1 cellular context compared by ENCODE assay signal in genomic region chr9:93159601-93160418, GRCh38.
A peak's percentile ranks its signal among the peaks of the same experiment; 100 is the strongest.
TF ChIP-seq lines count a peak whose summit lies in the region.

No MANE protein-coding gene starts in this region.

TF ChIP-seq in HepG2, 621 proteins besides CTCF, POLR2A, EP300 and RAD21 (continued from another document and continues in another):
- TF ChIP-seq, protein P1, sequence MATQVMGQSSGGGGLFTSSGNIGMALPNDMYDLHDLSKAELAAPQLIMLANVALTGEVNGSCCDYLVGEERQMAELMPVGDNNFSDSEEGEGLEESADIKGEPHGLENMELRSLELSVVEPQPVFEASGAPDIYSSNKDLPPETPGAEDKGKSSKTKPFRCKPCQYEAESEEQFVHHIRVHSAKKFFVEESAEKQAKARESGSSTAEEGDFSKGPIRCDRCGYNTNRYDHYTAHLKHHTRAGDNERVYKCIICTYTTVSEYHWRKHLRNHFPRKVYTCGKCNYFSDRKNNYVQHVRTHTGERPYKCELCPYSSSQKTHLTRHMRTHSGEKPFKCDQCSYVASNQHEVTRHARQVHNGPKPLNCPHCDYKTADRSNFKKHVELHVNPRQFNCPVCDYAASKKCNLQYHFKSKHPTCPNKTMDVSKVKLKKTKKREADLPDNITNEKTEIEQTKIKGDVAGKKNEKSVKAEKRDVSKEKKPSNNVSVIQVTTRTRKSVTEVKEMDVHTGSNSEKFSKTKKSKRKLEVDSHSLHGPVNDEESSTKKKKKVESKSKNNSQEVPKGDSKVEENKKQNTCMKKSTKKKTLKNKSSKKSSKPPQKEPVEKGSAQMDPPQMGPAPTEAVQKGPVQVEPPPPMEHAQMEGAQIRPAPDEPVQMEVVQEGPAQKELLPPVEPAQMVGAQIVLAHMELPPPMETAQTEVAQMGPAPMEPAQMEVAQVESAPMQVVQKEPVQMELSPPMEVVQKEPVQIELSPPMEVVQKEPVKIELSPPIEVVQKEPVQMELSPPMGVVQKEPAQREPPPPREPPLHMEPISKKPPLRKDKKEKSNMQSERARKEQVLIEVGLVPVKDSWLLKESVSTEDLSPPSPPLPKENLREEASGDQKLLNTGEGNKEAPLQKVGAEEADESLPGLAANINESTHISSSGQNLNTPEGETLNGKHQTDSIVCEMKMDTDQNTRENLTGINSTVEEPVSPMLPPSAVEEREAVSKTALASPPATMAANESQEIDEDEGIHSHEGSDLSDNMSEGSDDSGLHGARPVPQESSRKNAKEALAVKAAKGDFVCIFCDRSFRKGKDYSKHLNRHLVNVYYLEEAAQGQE (IDR thresholded peaks at IDR 0.05; ENCODE audit: borderline replicate concordance in 1 of 2, low read depth in 1 of 2, low read length in 2 of 2): no peak
- TF ChIP-seq HNF4A (CRISPR knock-in tag; IDR thresholded peaks at IDR 0.05) (no peak), FOSL1 (CRISPR knock-in tag; IDR thresholded peaks at IDR 0.05; ENCODE audit: borderline replicate concordance) (no peak), SALL2 (CRISPR knock-in tag; IDR thresholded peaks at IDR 0.05) (no peak), ZNF33A (CRISPR knock-in tag; IDR thresholded peaks at IDR 0.05; ENCODE audit: borderline replicate concordance) (no peak), TFDP1 (CRISPR knock-in tag; IDR thresholded peaks at IDR 0.05; ENCODE audit: borderline replicate concordance) (no peak), SCMH1 (CRISPR knock-in tag; IDR thresholded peaks at IDR 0.05; ENCODE audit: borderline replicate concordance) (no peak), ARID3A (IDR thresholded peaks at IDR 0.05; ENCODE audit: low read depth, low read length) (no peak), ZNF382 (CRISPR knock-in tag; IDR thresholded peaks at IDR 0.05; ENCODE audit: borderline replicate concordance) (no peak), CEBPG (CRISPR knock-in tag; IDR thresholded peaks at IDR 0.05) (no peak), ZNF318 (CRISPR knock-in tag; IDR thresholded peaks at IDR 0.05) (no peak), ZNF770 (CRISPR knock-in tag; IDR thresholded peaks at IDR 0.05) (no peak), ZFP82 (CRISPR knock-in tag; IDR thresholded peaks at IDR 0.05; ENCODE audit: borderline replicate concordance) (no peak), ZNF17 (CRISPR knock-in tag; IDR thresholded peaks at IDR 0.05) (no peak), ZNF367 (CRISPR knock-in tag; IDR thresholded peaks at IDR 0.05; ENCODE audit: borderline replicate concordance) (no peak), SRSF9 (IDR thresholded peaks at IDR 0.05; ENCODE audit: borderline replicate concordance, insufficient read depth, low read depth, low read length, poor library complexity, severe bottlenecking) (no peak), KAT8 (CRISPR knock-in tag; IDR thresholded peaks at IDR 0.05) (0 out of 2 replicates have a peak, but pooled peaks have one; percentile 11), HCFC1 (IDR thresholded peaks at IDR 0.05; ENCODE audit: low read depth, low read length) (no peak), PPARG (CRISPR knock-in tag; conservative IDR thresholded peaks at IDR 0.05) (peak; percentile 48; the same call in 1 of the 2 replicates), ZBTB3 (CRISPR knock-in tag; IDR thresholded peaks at IDR 0.05; ENCODE audit: borderline replicate concordance, low read depth) (no peak), CHD2 (IDR thresholded peaks at IDR 0.05; ENCODE audit: low read depth, low read length) (no peak)
- TF ChIP-seq, protein P2, sequence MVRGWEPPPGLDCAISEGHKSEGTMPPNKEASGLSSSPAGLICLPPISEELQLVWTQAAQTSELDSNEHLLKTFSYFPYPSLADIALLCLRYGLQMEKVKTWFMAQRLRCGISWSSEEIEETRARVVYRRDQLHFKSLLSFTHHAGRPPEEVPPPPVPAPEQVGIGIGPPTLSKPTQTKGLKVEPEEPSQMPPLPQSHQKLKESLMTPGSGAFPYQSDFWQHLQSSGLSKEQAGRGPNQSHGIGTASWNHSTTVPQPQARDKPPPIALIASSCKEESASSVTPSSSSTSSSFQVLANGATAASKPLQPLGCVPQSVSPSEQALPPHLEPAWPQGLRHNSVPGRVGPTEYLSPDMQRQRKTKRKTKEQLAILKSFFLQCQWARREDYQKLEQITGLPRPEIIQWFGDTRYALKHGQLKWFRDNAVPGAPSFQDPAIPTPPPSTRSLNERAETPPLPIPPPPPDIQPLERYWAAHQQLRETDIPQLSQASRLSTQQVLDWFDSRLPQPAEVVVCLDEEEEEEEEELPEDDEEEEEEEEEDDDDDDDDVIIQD (CRISPR knock-in tag; IDR thresholded peaks at IDR 0.05; ENCODE audit: low read depth): peak; percentile 64; the same call in 1 of the 2 replicates
- TF ChIP-seq, protein P3, sequence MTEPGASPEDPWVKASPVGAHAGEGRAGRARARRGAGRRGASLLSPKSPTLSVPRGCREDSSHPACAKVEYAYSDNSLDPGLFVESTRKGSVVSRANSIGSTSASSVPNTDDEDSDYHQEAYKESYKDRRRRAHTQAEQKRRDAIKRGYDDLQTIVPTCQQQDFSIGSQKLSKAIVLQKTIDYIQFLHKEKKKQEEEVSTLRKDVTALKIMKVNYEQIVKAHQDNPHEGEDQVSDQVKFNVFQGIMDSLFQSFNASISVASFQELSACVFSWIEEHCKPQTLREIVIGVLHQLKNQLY (CRISPR knock-in tag; IDR thresholded peaks at IDR 0.05): no peak
- TF ChIP-seq, protein P4, sequence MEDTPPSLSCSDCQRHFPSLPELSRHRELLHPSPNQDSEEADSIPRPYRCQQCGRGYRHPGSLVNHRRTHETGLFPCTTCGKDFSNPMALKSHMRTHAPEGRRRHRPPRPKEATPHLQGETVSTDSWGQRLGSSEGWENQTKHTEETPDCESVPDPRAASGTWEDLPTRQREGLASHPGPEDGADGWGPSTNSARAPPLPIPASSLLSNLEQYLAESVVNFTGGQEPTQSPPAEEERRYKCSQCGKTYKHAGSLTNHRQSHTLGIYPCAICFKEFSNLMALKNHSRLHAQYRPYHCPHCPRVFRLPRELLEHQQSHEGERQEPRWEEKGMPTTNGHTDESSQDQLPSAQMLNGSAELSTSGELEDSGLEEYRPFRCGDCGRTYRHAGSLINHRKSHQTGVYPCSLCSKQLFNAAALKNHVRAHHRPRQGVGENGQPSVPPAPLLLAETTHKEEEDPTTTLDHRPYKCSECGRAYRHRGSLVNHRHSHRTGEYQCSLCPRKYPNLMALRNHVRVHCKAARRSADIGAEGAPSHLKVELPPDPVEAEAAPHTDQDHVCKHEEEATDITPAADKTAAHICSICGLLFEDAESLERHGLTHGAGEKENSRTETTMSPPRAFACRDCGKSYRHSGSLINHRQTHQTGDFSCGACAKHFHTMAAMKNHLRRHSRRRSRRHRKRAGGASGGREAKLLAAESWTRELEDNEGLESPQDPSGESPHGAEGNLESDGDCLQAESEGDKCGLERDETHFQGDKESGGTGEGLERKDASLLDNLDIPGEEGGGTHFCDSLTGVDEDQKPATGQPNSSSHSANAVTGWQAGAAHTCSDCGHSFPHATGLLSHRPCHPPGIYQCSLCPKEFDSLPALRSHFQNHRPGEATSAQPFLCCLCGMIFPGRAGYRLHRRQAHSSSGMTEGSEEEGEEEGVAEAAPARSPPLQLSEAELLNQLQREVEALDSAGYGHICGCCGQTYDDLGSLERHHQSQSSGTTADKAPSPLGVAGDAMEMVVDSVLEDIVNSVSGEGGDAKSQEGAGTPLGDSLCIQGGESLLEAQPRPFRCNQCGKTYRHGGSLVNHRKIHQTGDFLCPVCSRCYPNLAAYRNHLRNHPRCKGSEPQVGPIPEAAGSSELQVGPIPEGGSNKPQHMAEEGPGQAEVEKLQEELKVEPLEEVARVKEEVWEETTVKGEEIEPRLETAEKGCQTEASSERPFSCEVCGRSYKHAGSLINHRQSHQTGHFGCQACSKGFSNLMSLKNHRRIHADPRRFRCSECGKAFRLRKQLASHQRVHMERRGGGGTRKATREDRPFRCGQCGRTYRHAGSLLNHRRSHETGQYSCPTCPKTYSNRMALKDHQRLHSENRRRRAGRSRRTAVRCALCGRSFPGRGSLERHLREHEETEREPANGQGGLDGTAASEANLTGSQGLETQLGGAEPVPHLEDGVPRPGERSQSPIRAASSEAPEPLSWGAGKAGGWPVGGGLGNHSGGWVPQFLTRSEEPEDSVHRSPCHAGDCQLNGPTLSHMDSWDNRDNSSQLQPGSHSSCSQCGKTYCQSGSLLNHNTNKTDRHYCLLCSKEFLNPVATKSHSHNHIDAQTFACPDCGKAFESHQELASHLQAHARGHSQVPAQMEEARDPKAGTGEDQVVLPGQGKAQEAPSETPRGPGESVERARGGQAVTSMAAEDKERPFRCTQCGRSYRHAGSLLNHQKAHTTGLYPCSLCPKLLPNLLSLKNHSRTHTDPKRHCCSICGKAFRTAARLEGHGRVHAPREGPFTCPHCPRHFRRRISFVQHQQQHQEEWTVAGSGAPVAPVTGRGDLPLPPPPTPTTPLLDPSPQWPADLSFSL (CRISPR knock-in tag; IDR thresholded peaks at IDR 0.05): no peak
- TF ChIP-seq, protein P5, sequence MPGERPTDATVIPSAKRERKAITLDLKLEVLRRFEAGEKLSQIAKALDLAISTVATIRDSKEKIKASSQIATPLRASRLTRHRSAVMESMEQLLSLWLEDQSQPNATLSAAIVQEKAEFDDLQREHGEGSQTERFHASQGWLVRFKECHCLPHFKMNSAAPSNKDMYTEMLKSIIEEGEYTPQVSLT (CRISPR knock-in tag; IDR thresholded peaks at IDR 0.05; ENCODE audit: borderline replicate concordance, low read depth): no peak
